8 cellular contexts compared by ENCODE assay signal in genomic region chr17:78375401-78376079, GRCh38. TPM values are rescaled to one million over a fixed set of nuclear protein-coding genes. Genes with fewer than 3 reads are reported as not detected.
DNase-seq lines count a peak whose midpoint lies in the region; ATAC-seq and TF ChIP-seq lines count a peak whose summit lies in the region.

No MANE protein-coding gene starts in this region.

- H3K27ac ChIP-seq in parathyroid adenoma: peak overlapping the region; percentile 63
- H3K27ac ChIP-seq in CD4-positive, alpha-beta memory T cell (ENCODE audit: low read depth, low read length): no peak overlapping the region

- H3K79me2 ChIP-seq in parathyroid adenoma: peaks cover 24% of the 10 kb centered on the region

- H3K4me1 Mint-ChIP-seq in CD4-positive, alpha-beta memory T cell: peaks cover 11 to 21% (median 13%) of the 10 kb centered on the region in 4 donors

- peak overlapping the region in 1 of 8 donors; percentile 43 for H3K4me3 Mint-ChIP-seq in CD4-positive, alpha-beta memory T cell

- H3K27me3 ChIP-seq in parathyroid adenoma (ENCODE audit: control insufficient read depth, insufficient read depth, low read length): no peaks in the 10 kb centered on the region
- H3K27me3 ChIP-seq in CD4-positive, alpha-beta memory T cell (ENCODE audit: insufficient read depth, low read length): no peaks in the 10 kb centered on the region

- H3K4me3 ChIP-seq in fibroblast of villous mesenchyme (ENCODE audit: low read depth, low read length) (no peak overlapping the region), parathyroid adenoma (ENCODE audit: low read depth, low read length) (no peak overlapping the region)
- no peak overlapping the region for H3K4me3 ChIP-seq in CD4-positive, alpha-beta memory T cell (ENCODE audit: low read length in 2 of 2)

- ATAC-seq in SK-N-SH treated with all-trans-retinoic acid at 6 μM for 48 hours: peak; percentile 51

- peaks cover 6% of the 10 kb centered on the region for H3K4me1 ChIP-seq in parathyroid adenoma
- peaks cover 22% of the 10 kb centered on the region for H3K4me1 ChIP-seq in CD4-positive, alpha-beta memory T cell (ENCODE audit: insufficient read depth, low read length)

- no peaks in the 10 kb centered on the region for H3K9me3 ChIP-seq in parathyroid adenoma (ENCODE audit: control insufficient read depth, low read length)
- no peaks in the 10 kb centered on the region for H3K9me3 ChIP-seq in CD4-positive, alpha-beta memory T cell (ENCODE audit: control insufficient read depth in 1 of 2, low read length in 2 of 2)

- intact Hi-C loops in CD4-positive, alpha-beta memory T cell (cut with micrococcal nuclease): no loop called here

- peaks cover 5 to 10% of the 10 kb centered on the region in 2 donors for H3K36me3 Mint-ChIP-seq in CD4-positive, alpha-beta memory T cell

- CTCF ChIA-PET in CD4-positive, alpha-beta memory T cell (lab: Charles Lee; ENCODE audit: partially characterized antibody): interaction anchor here (1.1 kb wide), 1 partner anchor 12 kb away, joined by 3 read pairs; no protein-coding TSS in a partner anchor

- no peak overlapping the region for H2AFZ ChIP-seq in parathyroid adenoma

- no peak for TF ChIP-seq CTCF in fibroblast of villous mesenchyme (IDR thresholded peaks at IDR 0.05; ENCODE audit: insufficient read depth, low read depth, low read length)
- TF ChIP-seq CTCF in parathyroid adenoma (IDR thresholded peaks at IDR 0.05): no peak

- DNase-seq in ELF-1 (ENCODE audit: low read depth, low spot score) (peak; percentile 41), fibroblast of villous mesenchyme (ENCODE audit: low read depth) (peak; percentile 97), occipital lobe (lab: John Stamatoyannopoulos, UW) (no peak), OCI-M1 (lab: John Stamatoyannopoulos, UW) (no peak), NCI-H2171 treated with DMSO at 0.1 percent for 48 hours (lab: John Stamatoyannopoulos, UW) (no peak)
- DNase-seq in CD4-positive, alpha-beta memory T cell: no peak

- H3K36me3 ChIP-seq in parathyroid adenoma (ENCODE audit: control insufficient read depth, insufficient read depth, low read length): no peaks in the 10 kb centered on the region
- H3K36me3 ChIP-seq in CD4-positive, alpha-beta memory T cell (ENCODE audit: insufficient read depth, low read length): no peaks in the 10 kb centered on the region

- POLR2A ChIA-PET in CD4-positive, alpha-beta memory T cell (lab: Charles Lee; ENCODE audit: partially characterized antibody): interaction anchor here (1.2 kb wide), 1 partner anchor 10 kb away, joined by 3 read pairs; no protein-coding TSS in a partner anchor

- no peak overlapping the region for H3K4me2 ChIP-seq in parathyroid adenoma (ENCODE audit: low read length)

- no peak overlapping the region for H3K9ac ChIP-seq in parathyroid adenoma

- no peaks in the 10 kb centered on the region for H3K9me3 Mint-ChIP-seq in CD4-positive, alpha-beta memory T cell

- peak overlapping the region in 1 of 7 donors; percentile 77 for H3K27ac Mint-ChIP-seq in CD4-positive, alpha-beta memory T cell

- peaks cover 0 to 2% of the 10 kb centered on the region in 2 donors for H3K27me3 Mint-ChIP-seq in CD4-positive, alpha-beta memory T cell

TF ChIP-seq in SK-N-SH treated with all-trans-retinoic acid at 6 μM for 48 hours, 23 proteins besides CTCF, POLR2A, EP300 and RAD21:
- TF ChIP-seq ISL1 (CRISPR knock-in tag; IDR thresholded peaks at IDR 0.05) (peak; percentile 52; the same call in 1 of the 2 replicates), ARNTL (CRISPR knock-in tag; IDR thresholded peaks at IDR 0.05; ENCODE audit: borderline replicate concordance, low read depth) (no peak), CSDC2 (CRISPR knock-in tag; IDR thresholded peaks at IDR 0.05) (0 out of 2 replicates have a peak, but pooled peaks have one; percentile 65), ZFP3 (CRISPR knock-in tag; IDR thresholded peaks at IDR 0.05) (0 out of 2 replicates have a peak, but pooled peaks have one; percentile 23), ZC3H10 (CRISPR knock-in tag; IDR thresholded peaks at IDR 0.05) (no peak), PATZ1 (CRISPR knock-in tag; IDR thresholded peaks at IDR 0.05; ENCODE audit: borderline replicate concordance) (0 out of 2 replicates have a peak, but pooled peaks have one; percentile 31), OSR1 (CRISPR knock-in tag; IDR thresholded peaks at IDR 0.05) (0 out of 2 replicates have a peak, but pooled peaks have one; percentile 59)

RNA-seq across cellular contexts. Expression of gene PGS1, which starts 2.9 kb away (rescaled TPM):
- total RNA-seq in fibroblast of villous mesenchyme (30.9 and 35.4 TPM in 2 replicates), occipital lobe (39.0 TPM)
- 10 to 100 TPM; 84.4 to 84.8 TPM for total RNA-seq in CD4-positive, alpha-beta memory T cell
- 10 to 100 TPM; 33.9 to 36.6 TPM for polyA plus RNA-seq in CD4-positive, alpha-beta memory T cell

RNA-seq across cellular contexts. Expression of gene SOCS3, which starts 15.7 kb away (rescaled TPM):
- total RNA-seq in fibroblast of villous mesenchyme: 59.6 and 70.0 TPM in 2 replicates
- total RNA-seq in CD4-positive, alpha-beta memory T cell: 1 to 10 TPM; 7.5 to 8.4 TPM
- 100 to 1,000 TPM in 1 of 2 donors, 10 to 100 TPM in 1; 60.8 to 220 TPM for polyA plus RNA-seq in CD4-positive, alpha-beta memory T cell
- total RNA-seq in occipital lobe: 8.3 TPM

Comparison
In these comparisons a context has a peak if more than half of its experiments do, and no peak if none do; other contexts are left out.
1. DNase-seq: peak in ELF-1 (single experiment) and fibroblast of villous mesenchyme (single experiment); none in CD4-positive, alpha-beta memory T cell (0 of 5), occipital lobe (single experiment), OCI-M1 (single experiment) and NCI-H2171 treated with DMSO at 0.1 percent for 48 hours (single experiment).